In genomic region chr21:31347435-31348032, GRCh38 we compare ENCODE assay signal across 8 cellular contexts. TPM values are rescaled to one million over a fixed set of nuclear protein-coding genes. Genes with fewer than 3 reads are reported as not detected.
DNase-seq lines count a peak whose midpoint lies in the region; ATAC-seq, FAIRE-seq and TF ChIP-seq lines count a peak whose summit lies in the region.

No MANE protein-coding gene starts in this region.

- FAIRE-seq in H54 (lab: Jason Lieb, UNC) = no peak

- no peak overlapping the region for H3K9ac ChIP-seq in SK-N-MC (ENCODE audit: insufficient read length)

- no peak overlapping the region for H3K4me3 Mint-ChIP-seq in T-cell

- peaks cover 0 to 4% (median 0%) of the 10 kb centered on the region in 3 donors for H3K9me3 Mint-ChIP-seq in T-cell

- peaks cover 40 to 47% (median 44%) of the 10 kb centered on the region in 3 donors for H3K4me1 Mint-ChIP-seq in T-cell

- H3K27me3 Mint-ChIP-seq in T-cell = peaks cover 20 to 22% of the 10 kb centered on the region in 2 donors

- no peak overlapping the region for H3K27ac Mint-ChIP-seq in T-cell

- H3K27ac ChIP-seq in ACC112 (ENCODE audit: low read depth, low read length) (no peak overlapping the region), SK-N-MC (no peak overlapping the region), stomach (no peak overlapping the region)

- CTCF ChIA-PET in T-cell (lab: Charles Lee) = no interaction called here

- TF ChIP-seq CTCF in stomach (IDR thresholded peaks at IDR 0.05) = peak in 3 of 7 experiments; percentile 27 to 48 (median 39)

- H3K27me3 ChIP-seq in ACC112 (ENCODE audit: insufficient read depth, low read length) = no peaks in the 10 kb centered on the region
- H3K27me3 ChIP-seq in stomach = peaks cover 0 to 33% (median 15%) of the 10 kb centered on the region in 3 donors

- H3K9me3 ChIP-seq in SK-N-MC (ENCODE audit: low read depth, low read length) = no peaks in the 10 kb centered on the region
- no peaks in the 10 kb centered on the region for H3K9me3 ChIP-seq in stomach

- TF ChIP-seq POLR2A in H54 (IDR thresholded peaks at IDR 0.05; ENCODE audit: low read depth, low read length) (no peak), stomach (IDR thresholded peaks at IDR 0.05) (no peak)

- H2AFZ ChIP-seq in ACC112 (ENCODE audit: low read length, unreplicated experiment) = no peak overlapping the region

- H3K4me3 ChIP-seq in ACC112 (ENCODE audit: low read depth, low read length) (peak overlapping the region; percentile 23; the same call in 1 of the 2 replicates), SK-N-MC (no peak overlapping the region), stomach (no peak overlapping the region)

- POLR2A ChIA-PET in T-cell (lab: Charles Lee) = no interaction called here

- TF ChIP-seq EP300 in stomach (IDR thresholded peaks at IDR 0.05) = no peak

- DNase-seq in H54 (ENCODE audit: insufficient read length, low spot score) = peak; percentile 41
- DNase-seq in SK-N-MC (ENCODE audit: low read depth, low spot score) = peak; percentile 3
- peak; percentile 14 for DNase-seq in hepatic stellate cell (ENCODE audit: low spot score)
- DNase-seq in sciatic nerve (ENCODE audit: low spot score) = no peak
- no peak for DNase-seq in stomach
- DNase-seq in activated gamma-delta T cell treated with Interleukin-2 at 50 U/mL for 16 hours = no peak
- DNase-seq in T-cell = no peak

- intact Hi-C loops in sciatic nerve (cut with DNase I) = no loop called here
- intact Hi-C loops in stomach (cut with DNase I; ENCODE audit: low total_unique reads) = no loop called here

- H3K36me3 Mint-ChIP-seq in T-cell = peaks cover 3% of the 10 kb centered on the region

- WGBS in stomach, 5 donors = 37 to 59% (median 49%) methylated on average over 15 of the region's 15 CpGs

- peaks cover 21% of the 10 kb centered on the region for H3K4me1 ChIP-seq in ACC112 (ENCODE audit: control insufficient read depth, insufficient read depth, low read length, unreplicated experiment)
- peaks cover 0 to 18% (median 8%) of the 10 kb centered on the region in 4 donors for H3K4me1 ChIP-seq in stomach

- ATAC-seq in sciatic nerve = no peak
- no peak for ATAC-seq in T-cell (replicated peaks in 1 of 4)

- H3K79me2 ChIP-seq in ACC112 (ENCODE audit: control insufficient read depth, insufficient read depth, low read length, unreplicated experiment) = peaks cover 8% of the 10 kb centered on the region

- H3K36me3 ChIP-seq in ACC112 (ENCODE audit: insufficient read depth, low read length) = no peaks in the 10 kb centered on the region
- no peaks in the 10 kb centered on the region for H3K36me3 ChIP-seq in SK-N-MC (ENCODE audit: insufficient read depth, low read length)
- no peaks in the 10 kb centered on the region for H3K36me3 ChIP-seq in stomach

RNA-seq across cellular contexts. Expression of gene TIAM1, which starts 3.5 kb away (rescaled TPM):
- total RNA-seq in sciatic nerve (40.2 TPM), stomach (10 to 100 TPM in 1 of 5 donors, 1 to 10 TPM in 4; 1.8 to 19.8 (median 4.1) TPM), T-cell (10 to 100 TPM; 60.8 to 79.4 (median 65.5) TPM)
- 1 to 10 TPM; 1.1 to 5.1 (median 1.8) TPM for polyA plus RNA-seq in stomach

Comparison
In these comparisons a context has a peak if more than half of its experiments do, and no peak if none do; other contexts are left out.
1. DNase-seq: peak in H54 (single experiment), SK-N-MC (single experiment) and hepatic stellate cell (single experiment); none in sciatic nerve (single experiment), stomach (single experiment), activated gamma-delta T cell treated with Interleukin-2 at 50 U/mL for 16 hours (single experiment) and T-cell (0 of 34).